ENCODE assay signal across 1 cellular context in the genomic region with DNA sequence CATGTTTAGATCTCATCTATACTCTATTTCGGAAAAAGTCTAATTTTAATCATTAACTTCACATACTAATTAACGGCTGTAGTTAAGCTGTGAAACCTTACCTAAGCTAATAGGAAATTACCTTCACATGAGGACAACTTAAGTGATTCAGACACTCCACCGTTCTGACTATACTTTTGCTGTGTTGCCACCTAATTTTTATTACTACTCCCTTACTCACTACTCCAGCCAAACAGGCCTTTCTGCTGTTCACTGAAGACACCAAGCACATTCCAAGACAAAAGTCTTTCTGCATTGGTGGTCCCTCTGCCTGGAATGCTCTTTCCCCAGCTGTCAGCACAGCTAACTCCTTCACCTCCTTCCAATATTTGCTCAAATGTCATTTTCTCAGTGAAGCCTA.
TF ChIP-seq lines count a peak whose summit lies in the region.

No MANE protein-coding gene starts in this region.

TF ChIP-seq in GM23338, 12 proteins besides CTCF, POLR2A, EP300 and RAD21 (continued from another document):
- TF ChIP-seq, protein P1, sequence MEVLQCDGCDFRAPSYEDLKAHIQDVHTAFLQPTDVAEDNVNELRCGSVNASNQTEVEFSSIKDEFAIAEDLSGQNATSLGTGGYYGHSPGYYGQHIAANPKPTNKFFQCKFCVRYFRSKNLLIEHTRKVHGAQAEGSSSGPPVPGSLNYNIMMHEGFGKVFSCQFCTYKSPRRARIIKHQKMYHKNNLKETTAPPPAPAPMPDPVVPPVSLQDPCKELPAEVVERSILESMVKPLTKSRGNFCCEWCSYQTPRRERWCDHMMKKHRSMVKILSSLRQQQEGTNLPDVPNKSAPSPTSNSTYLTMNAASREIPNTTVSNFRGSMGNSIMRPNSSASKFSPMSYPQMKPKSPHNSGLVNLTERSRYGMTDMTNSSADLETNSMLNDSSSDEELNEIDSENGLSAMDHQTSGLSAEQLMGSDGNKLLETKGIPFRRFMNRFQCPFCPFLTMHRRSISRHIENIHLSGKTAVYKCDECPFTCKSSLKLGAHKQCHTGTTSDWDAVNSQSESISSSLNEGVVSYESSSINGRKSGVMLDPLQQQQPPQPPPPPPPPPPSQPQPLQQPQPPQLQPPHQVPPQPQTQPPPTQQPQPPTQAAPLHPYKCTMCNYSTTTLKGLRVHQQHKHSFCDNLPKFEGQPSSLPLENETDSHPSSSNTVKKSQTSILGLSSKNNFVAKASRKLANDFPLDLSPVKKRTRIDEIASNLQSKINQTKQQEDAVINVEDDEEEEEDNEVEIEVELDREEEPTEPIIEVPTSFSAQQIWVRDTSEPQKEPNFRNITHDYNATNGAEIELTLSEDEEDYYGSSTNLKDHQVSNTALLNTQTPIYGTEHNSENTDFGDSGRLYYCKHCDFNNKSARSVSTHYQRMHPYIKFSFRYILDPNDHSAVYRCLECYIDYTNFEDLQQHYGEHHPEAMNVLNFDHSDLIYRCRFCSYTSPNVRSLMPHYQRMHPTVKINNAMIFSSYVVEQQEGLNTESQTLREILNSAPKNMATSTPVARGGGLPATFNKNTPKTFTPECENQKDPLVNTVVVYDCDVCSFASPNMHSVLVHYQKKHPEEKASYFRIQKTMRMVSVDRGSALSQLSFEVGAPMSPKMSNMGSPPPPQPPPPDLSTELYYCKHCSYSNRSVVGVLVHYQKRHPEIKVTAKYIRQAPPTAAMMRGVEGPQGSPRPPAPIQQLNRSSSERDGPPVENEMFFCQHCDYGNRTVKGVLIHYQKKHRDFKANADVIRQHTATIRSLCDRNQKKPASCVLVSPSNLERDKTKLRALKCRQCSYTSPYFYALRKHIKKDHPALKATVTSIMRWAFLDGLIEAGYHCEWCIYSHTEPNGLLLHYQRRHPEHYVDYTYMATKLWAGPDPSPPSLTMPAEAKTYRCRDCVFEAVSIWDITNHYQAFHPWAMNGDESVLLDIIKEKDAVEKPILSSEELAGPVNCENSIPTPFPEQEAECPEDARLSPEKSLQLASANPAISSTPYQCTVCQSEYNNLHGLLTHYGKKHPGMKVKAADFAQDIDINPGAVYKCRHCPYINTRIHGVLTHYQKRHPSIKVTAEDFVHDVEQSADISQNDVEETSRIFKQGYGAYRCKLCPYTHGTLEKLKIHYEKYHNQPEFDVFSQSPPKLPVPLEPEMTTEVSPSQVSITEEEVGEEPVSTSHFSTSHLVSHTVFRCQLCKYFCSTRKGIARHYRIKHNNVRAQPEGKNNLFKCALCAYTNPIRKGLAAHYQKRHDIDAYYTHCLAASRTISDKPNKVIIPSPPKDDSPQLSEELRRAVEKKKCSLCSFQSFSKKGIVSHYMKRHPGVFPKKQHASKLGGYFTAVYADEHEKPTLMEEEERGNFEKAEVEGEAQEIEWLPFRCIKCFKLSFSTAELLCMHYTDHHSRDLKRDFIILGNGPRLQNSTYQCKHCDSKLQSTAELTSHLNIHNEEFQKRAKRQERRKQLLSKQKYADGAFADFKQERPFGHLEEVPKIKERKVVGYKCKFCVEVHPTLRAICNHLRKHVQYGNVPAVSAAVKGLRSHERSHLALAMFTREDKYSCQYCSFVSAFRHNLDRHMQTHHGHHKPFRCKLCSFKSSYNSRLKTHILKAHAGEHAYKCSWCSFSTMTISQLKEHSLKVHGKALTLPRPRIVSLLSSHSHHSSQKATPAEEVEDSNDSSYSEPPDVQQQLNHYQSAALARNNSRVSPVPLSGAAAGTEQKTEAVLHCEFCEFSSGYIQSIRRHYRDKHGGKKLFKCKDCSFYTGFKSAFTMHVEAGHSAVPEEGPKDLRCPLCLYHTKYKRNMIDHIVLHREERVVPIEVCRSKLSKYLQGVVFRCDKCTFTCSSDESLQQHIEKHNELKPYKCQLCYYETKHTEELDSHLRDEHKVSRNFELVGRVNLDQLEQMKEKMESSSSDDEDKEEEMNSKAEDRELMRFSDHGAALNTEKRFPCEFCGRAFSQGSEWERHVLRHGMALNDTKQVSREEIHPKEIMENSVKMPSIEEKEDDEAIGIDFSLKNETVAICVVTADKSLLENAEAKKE (CRISPR knock-in tag; IDR thresholded peaks at IDR 0.05) = no peak
- no peak for TF ChIP-seq JUNB (IDR thresholded peaks at IDR 0.05; ENCODE audit: unreplicated experiment)
- TF ChIP-seq CREB1 (CRISPR knock-in tag; IDR thresholded peaks at IDR 0.05; ENCODE audit: low read depth) = no peak
